In genomic region chr13:28494537-28494860, GRCh38 we compare ENCODE assay signal across 8 cellular contexts. TPM values are rescaled to one million over a fixed set of nuclear protein-coding genes. Genes with fewer than 3 reads are reported as not detected.
A peak's percentile ranks its signal among the peaks of the same experiment; 100 is the strongest.
DNase-seq lines count a peak whose midpoint lies in the region; ATAC-seq, FAIRE-seq and TF ChIP-seq lines count a peak whose summit lies in the region.

No MANE protein-coding gene starts in this region.

- no peak for DNase-seq in Calu3
- DNase-seq in IMR-90 = no peak
- DNase-seq in H1 (ENCODE audit: low read depth in 1 of 2, low spot score in 2 of 2) = no peak
- no peak for DNase-seq in middle frontal gyrus (ENCODE audit: extremely low spot score, low spot score)
- DNase-seq in occipital lobe (lab: John Stamatoyannopoulos, UW) = no peak
- no peak for DNase-seq in NCI-H345 (lab: John Stamatoyannopoulos, UW)
- DNase-seq in GM13976 (ENCODE audit: low spot score) = no peak

- TF ChIP-seq POLR2A in IMR-90 (IDR thresholded peaks at IDR 0.05; ENCODE audit: low read depth, low read length) (no peak), H1 (IDR thresholded peaks at IDR 0.05; ENCODE audit: control extremely low read depth in 1 of 2, low read depth in 2 of 2, low read length in 2 of 2) (no peak; a peak in 1 of 3 replicates)

- no peaks in the 10 kb centered on the region for H3K4me1 Mint-ChIP-seq in Calu3 (ENCODE audit: low read depth, unreplicated experiment)

- H4K20me1 ChIP-seq in IMR-90 (ENCODE audit: insufficient read depth, low read length) (peaks cover 4% of the 10 kb centered on the region; the same call in 1 of the 2 replicates), H1 (replicated peaks in 1 of 2; ENCODE audit: control insufficient read depth in 1 of 2, insufficient read depth in 2 of 2, low read length in 2 of 2) (peaks cover 9 to 18% of the 10 kb centered on the region in 2 experiments)

- no peaks in the 10 kb centered on the region for H3K9me1 ChIP-seq in IMR-90 (ENCODE audit: insufficient read depth, low read length)

- peaks cover 4% of the 10 kb centered on the region; the same call in 1 of the 2 replicates for H3K4me1 ChIP-seq in IMR-90 (ENCODE audit: control insufficient read depth, insufficient read depth, low read length)
- peaks cover 7 to 14% (median 13%) of the 10 kb centered on the region in 4 experiments; a peak in 6 of 7 replicates for H3K4me1 ChIP-seq in H1 (replicated peaks in 1 of 4; ENCODE audit: control insufficient read depth in 3 of 4, insufficient read depth in 4 of 4, low read length in 3 of 4)
- peaks cover 37 to 42% of the 10 kb centered on the region in 2 experiments for H3K4me1 ChIP-seq in neutrophil (ENCODE audit: control insufficient read depth in 1 of 2, insufficient read depth in 1 of 2, low read depth in 1 of 2, low read length in 1 of 2)

- H3K36me3 ChIP-seq in IMR-90 (ENCODE audit: control insufficient read depth, insufficient read depth, low read length) (no peaks in the 10 kb centered on the region), H1 (ENCODE audit: control insufficient read depth in 2 of 4, insufficient read depth in 4 of 4, low read length in 3 of 4) (peaks cover 0 to 4% (median 0%) of the 10 kb centered on the region in 4 experiments; a peak in 1 of 8 replicates), neutrophil (no peaks in the 10 kb centered on the region)

- H3K79me1 ChIP-seq in IMR-90 (ENCODE audit: low read depth in 1 of 2, low read length in 2 of 2) (peaks cover 6 to 25% of the 10 kb centered on the region in 2 experiments; a peak in 2 of 4 replicates), H1 (ENCODE audit: low read depth, low read length) (0 out of 2 replicates have a peak, but pooled peaks cover 3% of the 10 kb centered on the region)

- H3K9ac ChIP-seq in IMR-90 (ENCODE audit: low read depth, low read length) = peak overlapping the region; percentile 65
- H3K9ac ChIP-seq in H1 (replicated peaks in 1 of 4; ENCODE audit: extremely low read depth in 1 of 4, low read depth in 3 of 4, low read length in 3 of 4) = peak overlapping the region; percentile 19 to 89 (median 35); a peak in 5 of 7 replicates

- H2BK5ac ChIP-seq in IMR-90 (ENCODE audit: low read depth, low read length, poor library complexity, severe bottlenecking) (no peak overlapping the region), H1 (ENCODE audit: low read depth, low read length) (peak overlapping the region; percentile 38; the same call in 1 of the 2 replicates)

- H3K27me3 ChIP-seq in IMR-90 (ENCODE audit: control insufficient read depth, insufficient read depth, low read length) (peaks cover 22% of the 10 kb centered on the region; the same call in 1 of the 2 replicates), H1 (replicated peaks in 1 of 4; ENCODE audit: control insufficient read depth in 3 of 4, extremely low read depth in 1 of 4, insufficient read depth in 3 of 4, low read length in 3 of 4) (peaks cover 0 to 15% (median 11%) of the 10 kb centered on the region in 4 experiments; a peak in 5 of 7 replicates), neutrophil (peaks cover 92% of the 10 kb centered on the region)

- H3K4me3 ChIP-seq in IMR-90 (ENCODE audit: insufficient read depth, low read depth, low read length) (peak overlapping the region; percentile 94), H1 (ENCODE audit: extremely low read depth in 1 of 4, insufficient read depth in 2 of 4, low read depth in 3 of 4, low read length in 4 of 4) (peak overlapping the region; percentile 65 to 94 (median 74)), neutrophil (ENCODE audit: low read depth in 1 of 2, low read length in 1 of 2) (peak overlapping the region; percentile 64 to 73)

- H3K36me3 Mint-ChIP-seq in Calu3 (ENCODE audit: insufficient read depth, unreplicated experiment) = no peaks in the 10 kb centered on the region

- H2AK9ac ChIP-seq in IMR-90 (replicated peaks; ENCODE audit: low read depth, low read length, poor library complexity) = peak overlapping the region; percentile 59

- in situ Hi-C loops in IMR-90 (cut with MboI; ENCODE audit: low sequenced_read_pairs) (no loop called here), GM13976 (cut with MboI; ENCODE audit: low sequenced_read_pairs, unreplicated experiment) (no loop called here)

- POLR2A ChIA-PET in IMR-90 (lab: Charles Lee; ENCODE audit: unreplicated experiment) (no interaction called here), H1 (lab: Charles Lee; ENCODE audit: partially characterized antibody) (interaction anchor here (0.6 to 2.1 kb wide), 9 partner anchors 10 to 1042 kb away, joined by 3 to 7 read pairs (median 3); partner anchors contain the start of gene POMP)

- peak overlapping the region; percentile 19; the same call in 1 of the 2 replicates for H3K14ac ChIP-seq in IMR-90 (replicated peaks; ENCODE audit: low read depth, low read length)
- no peak overlapping the region for H3K14ac ChIP-seq in H1 (ENCODE audit: insufficient read length)

- H4K8ac ChIP-seq in IMR-90 (ENCODE audit: low read depth in 2 of 2, low read length in 2 of 2) (no peak overlapping the region), H1 (ENCODE audit: extremely low read depth, insufficient read depth, low read length) (peak overlapping the region; percentile 58; the same call in 1 of the 2 replicates)

- no peak overlapping the region for H2BK20ac ChIP-seq in IMR-90 (ENCODE audit: low read depth, low read length)
- no peak overlapping the region for H2BK20ac ChIP-seq in H1 (ENCODE audit: low read length)

- intact Hi-C loops in Calu3 (cut with micrococcal nuclease; ENCODE audit: unreplicated experiment) = no loop called here
- intact Hi-C loops in IMR-90 (cut with micrococcal nuclease) = loop anchor here (5.0 kb wide), 1 partner anchor 163 kb away; the partner anchor contains the start of gene POMP

- no peak overlapping the region for H2BK12ac ChIP-seq in H1 (ENCODE audit: low read depth, low read length)

- H3K27ac ChIP-seq in IMR-90 (ENCODE audit: insufficient read depth, low read length) = no peak overlapping the region; the same call in 1 of the 2 replicates
- no peak overlapping the region; the same call in 1 of the 2 replicates for H3K27ac ChIP-seq in H1 (ENCODE audit: low read depth, low read length)
- no peak overlapping the region for H3K27ac ChIP-seq in neutrophil

- peak overlapping the region; percentile 54 for H3K4me3 Mint-ChIP-seq in Calu3 (ENCODE audit: low read depth, unreplicated experiment)

- TF ChIP-seq EP300 in H1 (IDR thresholded peaks at IDR 0.05; ENCODE audit: borderline replicate concordance in 1 of 2, low read depth in 2 of 2, low read length in 2 of 2) = no peak

- dilution Hi-C loops in IMR-90 (cut with HindIII; ENCODE audit: low sequenced_read_pairs, unreplicated experiment) = no loop called here

- no peak overlapping the region for H2BK15ac ChIP-seq in IMR-90 (ENCODE audit: low read depth, low read length)
- H2BK15ac ChIP-seq in H1 (ENCODE audit: low read length) = no peak overlapping the region

- H2AFZ ChIP-seq in IMR-90 (replicated peaks; ENCODE audit: low read length, poor library complexity) (peak overlapping the region; percentile 92), H1 (ENCODE audit: low read length) (no peak overlapping the region)

- no peak overlapping the region for H3K27ac Mint-ChIP-seq in Calu3 (ENCODE audit: unreplicated experiment)

- peak overlapping the region; percentile 9; the same call in 1 of the 2 replicates for H3K4ac ChIP-seq in IMR-90 (ENCODE audit: low read depth, low read length)
- H3K4ac ChIP-seq in H1 (replicated peaks; ENCODE audit: insufficient read length, low read depth, low read length) = no peak overlapping the region

- 2% methylated on average over 20 of the region's 33 CpGs; no CpG with 5 or more reads in 1 of the 2 experiments for WGBS in IMR-90 (ENCODE audit: extremely low coverage in 2 of 2, insufficient read length in 1 of 2), 2 experiments
- 0% methylated on average over 9 of the region's 33 CpGs; no CpG with 5 or more reads in 1 of the 2 experiments for WGBS in H1 (ENCODE audit: extremely low coverage in 1 of 2, insufficient coverage in 1 of 2, insufficient read length in 1 of 2, insufficient replicate concordance in 2 of 2, low coverage in 1 of 2, low lambda C conversion rate in 2 of 2, missing lambda C conversion rate in 1 of 2), 2 experiments

- no TSS peak for BruUV-seq in Calu3 (replicated peaks; lab: Mats Ljungman, UMichigan)
- no TSS peak for BruUV-seq in IMR-90 (replicated peaks; lab: Mats Ljungman, UMichigan)

- no peak for TF ChIP-seq RAD21 in IMR-90 (IDR thresholded peaks at IDR 0.05; ENCODE audit: low read length)
- no peak for TF ChIP-seq RAD21 in H1 (IDR thresholded peaks at IDR 0.05 in 1 of 2, conservative IDR thresholded peaks at IDR 0.05 in 1 of 2; ENCODE audit: low read depth in 2 of 2, low read length in 2 of 2)

- CTCF ChIA-PET in Calu3 (lab: Charles Lee) = no interaction called here
- CTCF ChIA-PET in IMR-90 (lab: Yijun Ruan, JAX) = no interaction called here
- CTCF ChIA-PET in H1 (lab: Charles Lee; ENCODE audit: partially characterized antibody) = interaction anchor here (1.1 kb wide), 1 partner anchor 170 kb away, joined by 3 read pairs; no protein-coding TSS in a partner anchor

- no peaks in the 10 kb centered on the region for H3K9me3 Mint-ChIP-seq in Calu3 (ENCODE audit: low read depth, unreplicated experiment)

- peaks cover 55% of the 10 kb centered on the region for H3K27me3 Mint-ChIP-seq in Calu3 (ENCODE audit: unreplicated experiment)

- peaks cover 26 to 60% of the 10 kb centered on the region in 2 experiments for H3K79me2 ChIP-seq in H1 (ENCODE audit: control insufficient read depth in 1 of 2, insufficient read depth in 2 of 2, low read length in 2 of 2)

- peaks cover 14% of the 10 kb centered on the region for H3K23me2 ChIP-seq in H1 (ENCODE audit: low read depth, low read length)

- no peak overlapping the region; the same call in 1 of the 2 replicates for H4K91ac ChIP-seq in IMR-90 (ENCODE audit: insufficient read depth, low read depth, low read length)
- no peak overlapping the region for H4K91ac ChIP-seq in H1 (replicated peaks; ENCODE audit: insufficient read length, low read length)

- ATAC-seq in IMR-90 (ENCODE audit: low read depth) = peak; percentile 47

- no peak for TF ChIP-seq CTCF in Calu3 (IDR thresholded peaks at IDR 0.05; ENCODE audit: unreplicated experiment)
- TF ChIP-seq CTCF in IMR-90 (conservative IDR thresholded peaks at IDR 0.05; ENCODE audit: low read depth, low read length) = no peak
- no peak for TF ChIP-seq CTCF in H1 (IDR thresholded peaks at IDR 0.05; ENCODE audit: control extremely low read depth in 1 of 3, insufficient read depth in 1 of 3, low read depth in 1 of 3, low read length in 3 of 3)
- no peak for TF ChIP-seq CTCF in neutrophil (IDR thresholded peaks at IDR 0.05)
- TF ChIP-seq CTCF in GM13976 (IDR thresholded peaks at IDR 0.05; ENCODE audit: borderline replicate concordance, control extremely low read depth, extremely low read depth, insufficient read depth, missing control alignments) = no peak

- H3K18ac ChIP-seq in IMR-90 (ENCODE audit: low read depth, low read length) (no peak overlapping the region), H1 (ENCODE audit: extremely low read depth, low read length) (peak overlapping the region; percentile 16; the same call in 1 of the 2 replicates)

- H3K23ac ChIP-seq in IMR-90 (ENCODE audit: low read depth, low read length) (no peak overlapping the region), H1 (ENCODE audit: insufficient read length) (no peak overlapping the region)

- no peak overlapping the region for H3K56ac ChIP-seq in IMR-90 (ENCODE audit: extremely low read depth, insufficient read depth, low read length)
- H3K56ac ChIP-seq in H1 (replicated peaks; ENCODE audit: insufficient read length, low read depth, low read length) = no peak overlapping the region

- H2AK5ac ChIP-seq in IMR-90 (ENCODE audit: low read depth, low read length) (no peak overlapping the region), H1 (ENCODE audit: low read depth, low read length) (no peak overlapping the region)

- H2BK120ac ChIP-seq in IMR-90 (ENCODE audit: low read depth, low read length) (no peak overlapping the region; the same call in 1 of the 2 replicates), H1 (replicated peaks; ENCODE audit: low read depth, low read length) (no peak overlapping the region)

- H4K5ac ChIP-seq in IMR-90 (ENCODE audit: low read depth, low read length) (no peak overlapping the region), H1 (ENCODE audit: insufficient read length, low read depth, low read length) (no peak overlapping the region)

- H3K9me3 ChIP-seq in IMR-90 (ENCODE audit: control insufficient read depth, insufficient read depth, low read length) (no peaks in the 10 kb centered on the region), H1 (ENCODE audit: insufficient read depth in 2 of 2, low read depth in 1 of 2, low read length in 1 of 2) (no peaks in the 10 kb centered on the region), neutrophil (no peaks in the 10 kb centered on the region)

- H3K4me2 ChIP-seq in IMR-90 (ENCODE audit: low read depth, low read length) (peak overlapping the region; percentile 98), H1 (ENCODE audit: insufficient read depth in 1 of 2, low read depth in 2 of 2, low read length in 2 of 2) (peak overlapping the region; percentile 88 to 91)

- FAIRE-seq in H1 (lab: Jason Lieb, UNC) = no peak

RNA-seq across cellular contexts. Expression of gene FLT1, which starts 0.4 kb away (rescaled TPM):
- total RNA-seq in Calu3 (2022) = not detected in 2 replicates
- total RNA-seq in IMR-90 (2012; rRNA removed) = 10.0 and 10.4 TPM in 2 replicates
- polyA plus RNA-seq in IMR-90 (2012; rRNA removed) = 4.4 and 4.5 TPM in 2 replicates
- 1.6 and 2.5 TPM in 2 replicates for polyA plus RNA-seq in IMR-90 (2012; cell fraction: cytosol; rRNA removed)
- 1.3 and 3.9 TPM in 2 replicates for polyA plus RNA-seq in IMR-90 (2012; cell fraction: nucleus; rRNA removed; ENCODE audit: low replicate concordance)
- total RNA-seq in H1 (2021; fragmentation: NEBNext Ultra II Directional; extraction: Animal tissue kit (Norgen Biotek cat#: 25700)) = 82.1 and 90.2 TPM in 2 replicates
- 19.7 and 25.3 TPM in 2 replicates for polyA plus RNA-seq in H1 (2011; rRNA removed)
- 23.1 TPM for polyA plus RNA-seq in H1 (2011; cell fraction: cytosol; rRNA removed)
- polyA plus RNA-seq in H1 (2011; cell fraction: nucleus; rRNA removed) = 64.4 TPM
- polyA plus RNA-seq in H1 (2012, experiment 1 of 2) = 31.7 to 56.7 TPM (median 41.7 TPM) in 4 replicates
- polyA plus RNA-seq in H1 (2012, experiment 2 of 2) = 3.4 TPM
- polyA plus RNA-seq in H1 (2013, experiment 1 of 2) = 79.6 TPM
- 76.6 TPM for polyA plus RNA-seq in H1 (2013, experiment 2 of 2)
- polyA minus RNA-seq in H1 (2011; rRNA and poly(A)+ RNA removed) = 73.4 and 80.6 TPM in 2 replicates
- polyA minus RNA-seq in H1 (2011; cell fraction: cytosol; rRNA and poly(A)+ RNA removed) = 41.2 TPM
- polyA minus RNA-seq in H1 (2011; cell fraction: nucleus; rRNA and poly(A)+ RNA removed) = 70.9 TPM
- 13.7 TPM for total RNA-seq in occipital lobe

Comparison
In these comparisons a context has a peak if more than half of its experiments do, and no peak if none do; other contexts are left out.
1. RNA of gene FLT1, which starts 0.4 kb away (total RNA-seq): 82.1 to 90.2 TPM in H1, 13.7 TPM in occipital lobe (single experiment) and 10.0 to 10.4 TPM in IMR-90; not detected in Calu3; every median in the first group is over 10 times any median in the second.
2. Peak in every context shown above with its lines, with median percentiles within 50 percentile points of each other: H3K4me3 ChIP-seq.